14 cellular contexts compared by ENCODE assay signal in genomic region chr1:174051956-174052355, GRCh38. TPM values are rescaled to one million over a fixed set of nuclear protein-coding genes. Genes with fewer than 3 reads are reported as not detected.
DNase-seq lines count a peak whose midpoint lies in the region; ATAC-seq and TF ChIP-seq lines count a peak whose summit lies in the region.
"Had no signal": no experiment of that assay in that cellular context is flagged by ENCODE, and none has a peak within 500 bp of the region (broad histone marks: within the 10 kb centered on the region; RNA-seq: fewer than 3 reads in every experiment).

No MANE protein-coding gene starts in this region.

- intact Hi-C loops in heart left ventricle (cut with DNase I): no loop called here
- intact Hi-C loops in posterior cingulate gyrus (cut with DNase I): no loop called here
- intact Hi-C loops in vagina (cut with DNase I): no loop called here

- DNase-seq in COLO829 (ENCODE audit: low spot score) (peak; percentile 88), anterior cingulate cortex (lab: John Stamatoyannopoulos, UW) (peak in 44 of 58 donors; percentile 0 to 86 (median 45)), heart left ventricle (peak in 3 of 5 donors; percentile 16 to 48 (median 39)), posterior cingulate gyrus (peak in 7 of 10 donors; percentile 19 to 90 (median 61)), SHP77 (lab: John Stamatoyannopoulos, UW) (no peak), vagina (ENCODE audit: extremely low spot score in 2 of 2) (no peak), amniotic stem cell (lab: John Stamatoyannopoulos, UW) (no peak)
- DNase-seq: activated naive CD4-positive, alpha-beta T cell treated with anti-CD3 and anti-CD28 coated beads, Interleukin-2, amount 50 U/mL, for 16 hours; DMS79; erythroblast; MV-4-11; pancreas; WERI-Rb-1 had no signal

- peak in 3 of 4 donors; percentile 39 to 73 (median 61) for ATAC-seq in heart left ventricle
- no peak for ATAC-seq in HG03097 (IDR thresholded peaks at IDR 0.05; ENCODE audit: low FRiP score, unreplicated experiment)

- H3K36me3 ChIP-seq in heart left ventricle (no peaks in the 10 kb centered on the region), vagina (no peaks in the 10 kb centered on the region)
- H3K36me3 ChIP-seq: pancreas, WERI-Rb-1 had no signal

- no peak for TF ChIP-seq POLR2A in heart left ventricle (IDR thresholded peaks at IDR 0.05)
- no peak for TF ChIP-seq POLR2A in vagina (IDR thresholded peaks at IDR 0.05)

- H3K27ac ChIP-seq in heart left ventricle (no peak overlapping the region), vagina (no peak overlapping the region)
- H3K27ac ChIP-seq: pancreas, WERI-Rb-1 had no signal

- H3K4me3 ChIP-seq in heart left ventricle (no peak overlapping the region), vagina (no peak overlapping the region)
- H3K4me3 ChIP-seq: pancreas had no signal

- H3K9me3 ChIP-seq in heart left ventricle: no peaks in the 10 kb centered on the region
- no peaks in the 10 kb centered on the region for H3K9me3 ChIP-seq in vagina
- H3K9me3 ChIP-seq: pancreas had no signal

- TF ChIP-seq CTCF in heart left ventricle (IDR thresholded peaks at IDR 0.05) (no peak), vagina (IDR thresholded peaks at IDR 0.05) (no peak)

- H3K4me1 ChIP-seq in heart left ventricle (peaks cover 0 to 7% (median 0%) of the 10 kb centered on the region in 12 donors), vagina (no peaks in the 10 kb centered on the region)
- H3K4me1 ChIP-seq: pancreas had no signal

- WGBS in heart left ventricle, 4 donors: 49 to 62% (median 59%) methylated on average over 6 of the region's 6 CpGs

- H3K27me3 ChIP-seq in heart left ventricle (no peaks in the 10 kb centered on the region), vagina (no peaks in the 10 kb centered on the region)
- H3K27me3 ChIP-seq: pancreas had no signal

RNA-seq across cellular contexts. Expression of gene RC3H1, which starts 29.8 kb away (rescaled TPM):
- total RNA-seq in heart left ventricle: 10 to 100 TPM; 14.7 to 32.0 (median 25.5) TPM
- polyA plus RNA-seq in heart left ventricle: 1 to 10 TPM; 3.8 to 4.6 TPM
- total RNA-seq in vagina: 25.3 TPM

Comparison
In these comparisons a context has a peak if more than half of its experiments do, and no peak if none do; other contexts are left out.
1. DNase-seq: peak in COLO829 (single experiment), anterior cingulate cortex (44 of 58), heart left ventricle (3 of 5) and posterior cingulate gyrus (7 of 10); none in SHP77 (0 of 2), vagina (0 of 2) and amniotic stem cell (single experiment).